In the genomic region with DNA sequence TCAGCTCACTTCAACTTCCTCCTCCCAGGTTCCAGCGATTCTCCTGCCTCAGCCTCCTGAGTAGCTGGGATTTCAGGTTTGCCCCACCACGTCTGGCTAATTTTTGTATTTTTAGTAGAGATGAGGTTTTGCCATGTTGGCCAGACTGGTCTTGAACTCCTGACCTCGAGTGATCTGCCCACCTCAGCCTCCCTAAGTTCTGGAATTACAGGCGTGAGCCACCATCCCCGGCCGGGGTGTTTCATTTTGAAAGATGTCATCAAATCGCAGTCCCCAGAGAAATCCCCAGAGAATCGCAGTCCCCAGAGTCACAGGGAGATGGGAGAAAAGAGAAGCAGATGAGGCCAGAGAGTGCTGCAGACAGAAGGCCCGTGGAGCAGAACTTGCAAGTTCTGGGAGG, we compare ENCODE assay signal across 6 cellular contexts. TPM values are rescaled to one million over a fixed set of nuclear protein-coding genes. Genes with fewer than 3 reads are reported as not detected.
"Had no signal": no experiment of that assay in that cellular context is flagged by ENCODE, and none has a peak within 500 bp of the region (broad histone marks: within the 10 kb centered on the region; RNA-seq: fewer than 3 reads in every experiment).

No MANE protein-coding gene starts in this region.

RNA-seq across cellular contexts. Expression of gene GPR42, which starts 30.5 kb away (rescaled TPM):
- total RNA-seq: HepG2, HT1080, IMR-90, Right ventricle myocardium superior, SJSA1 had no signal

RNA-seq across cellular contexts. Expression of gene FFAR3, which starts 43.2 kb away (rescaled TPM):
- total RNA-seq: HepG2, IMR-90, Right ventricle myocardium superior, SJSA1 had no signal

RNA-seq across cellular contexts. Expression of gene FFAR2, which starts 46.6 kb away (rescaled TPM):
- total RNA-seq: HepG2; HT1080; IMR-90; SJSA1; T-helper 1 cell treated with Interleukin-12 subunit alpha and Interleukin-12 subunit beta and Interleukin-4 antibody, amounts not matched to agents 30 ng/mL and 1 ng/mL, for 36 hours had no signal

RNA-seq across cellular contexts. Expression of gene FFAR1, which starts 53.7 kb away (rescaled TPM):
- total RNA-seq: HepG2, IMR-90, Right ventricle myocardium superior, SJSA1 had no signal
